In the genomic region with DNA sequence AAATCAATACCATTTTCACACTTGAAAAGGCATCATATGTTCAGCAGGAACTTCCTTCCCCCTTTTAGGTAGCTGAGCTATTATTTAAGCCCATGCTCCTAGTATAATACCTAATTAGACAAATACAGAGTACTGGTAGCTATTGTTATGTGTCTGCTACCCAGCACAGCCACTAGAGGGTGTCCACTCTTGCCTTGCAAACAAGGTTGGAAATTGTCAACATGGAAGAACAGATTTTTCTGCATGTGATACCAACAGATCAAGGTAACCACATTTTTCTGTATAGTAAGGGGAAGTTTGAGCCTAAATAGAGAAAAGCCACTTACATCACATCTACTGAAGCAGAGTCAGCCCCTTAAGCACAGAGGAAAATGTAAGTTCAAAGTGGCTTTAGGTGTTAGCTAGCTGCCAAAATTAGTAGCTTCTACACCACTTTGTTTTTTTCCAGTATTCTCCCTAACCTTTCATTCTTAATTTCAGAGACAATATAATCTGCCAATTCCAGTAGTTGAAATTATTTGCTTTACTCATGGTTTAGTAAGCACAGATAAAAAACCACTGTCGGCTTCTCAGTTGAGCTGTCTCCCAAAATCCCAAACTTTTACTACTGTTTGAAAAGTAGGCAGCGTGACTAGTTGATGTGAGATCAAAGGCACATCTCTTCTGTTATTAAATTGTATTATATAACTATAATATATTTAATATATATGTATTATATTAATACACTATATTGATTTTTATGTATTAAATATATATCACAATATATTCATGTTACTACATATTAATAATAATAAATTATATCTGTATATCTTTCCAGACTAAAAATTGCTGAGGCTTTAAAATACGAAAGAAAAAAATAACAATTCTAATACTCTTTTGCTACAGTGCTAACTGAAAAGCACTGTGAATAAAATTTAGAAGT, we compare ENCODE assay signal across 7 cellular contexts. TPM values are rescaled to one million over a fixed set of nuclear protein-coding genes. Genes with fewer than 3 reads are reported as not detected.
DNase-seq lines count a peak whose midpoint lies in the region; ATAC-seq and TF ChIP-seq lines count a peak whose summit lies in the region.

No MANE protein-coding gene starts in this region.

- H3K4me3 ChIP-seq in adipocyte (ENCODE audit: low read length), result no peak overlapping the region
- no peak overlapping the region for H3K4me3 ChIP-seq in left ventricle myocardium inferior
- H3K4me3 ChIP-seq in skeletal muscle cell (ENCODE audit: low read depth, low read length), result no peak overlapping the region

- TF ChIP-seq CTCF in GM10248 (IDR thresholded peaks at IDR 0.05; ENCODE audit: control extremely low read depth, extremely low read depth, low read depth, missing control alignments) (peak; percentile 86), left ventricle myocardium inferior (IDR thresholded peaks at IDR 0.05; ENCODE audit: borderline replicate concordance) (peak; percentile 79)

- POLR2A ChIA-PET in GM10248 (lab: Yijun Ruan, JAX), result no interaction called here

- H3K27me3 ChIP-seq in adipocyte (replicated peaks; ENCODE audit: control insufficient read depth, insufficient read depth, low read length), result no peaks in the 10 kb centered on the region
- H3K27me3 ChIP-seq in left ventricle myocardium inferior (ENCODE audit: low read depth), result no peaks in the 10 kb centered on the region

- intact Hi-C loops in left ventricle myocardium inferior (cut with micrococcal nuclease), result no loop called here

- peak; percentile 95 for ATAC-seq in GM21447 (IDR thresholded peaks at IDR 0.05; ENCODE audit: unreplicated experiment)

- peak; percentile 40 for DNase-seq in GM10248 (ENCODE audit: extremely low spot score)
- DNase-seq in HK-2 (ENCODE audit: unreplicated experiment), result peak; percentile 40
- peak; percentile 76 for DNase-seq in RKO (ENCODE audit: low spot score)
- peak; percentile 80 for DNase-seq in adipocyte (ENCODE audit: low read depth)
- DNase-seq in left ventricle myocardium inferior, result no peak
- DNase-seq in skeletal muscle cell (ENCODE audit: low read depth), result peak; percentile 59

- CTCF ChIA-PET in GM10248 (lab: Yijun Ruan, JAX), result interaction anchor here (0.7 to 6.0 kb wide), 39 partner anchors 9 to 436 kb away, joined by 3 to 91 read pairs (median 5); no protein-coding TSS in a partner anchor

- H3K4me1 ChIP-seq in adipocyte (ENCODE audit: control insufficient read depth, insufficient read depth, low read length) (peaks cover 5% of the 10 kb centered on the region), left ventricle myocardium inferior (peaks cover 21% of the 10 kb centered on the region)

- H3K9me3 ChIP-seq in adipocyte (ENCODE audit: control insufficient read depth, low read length) (no peaks in the 10 kb centered on the region), left ventricle myocardium inferior (replicated peaks) (no peaks in the 10 kb centered on the region)

- H3K9ac ChIP-seq in adipocyte (ENCODE audit: low read length), result no peak overlapping the region

- no peak overlapping the region for H3K27ac ChIP-seq in left ventricle myocardium inferior (replicated peaks)

- H3K36me3 ChIP-seq in adipocyte (ENCODE audit: control insufficient read depth, insufficient read depth, low read length, severe bottlenecking) (no peaks in the 10 kb centered on the region), left ventricle myocardium inferior (no peaks in the 10 kb centered on the region)

RNA-seq across cellular contexts. Expression of gene EDNRA, which starts 38.2 kb away (rescaled TPM):
- 10.0 TPM for total RNA-seq in left ventricle myocardium inferior
